In genomic region chr10:68470300-68470699, GRCh38 we compare ENCODE assay signal across 13 cellular contexts. TPM values are rescaled to one million over a fixed set of nuclear protein-coding genes. Genes with fewer than 3 reads are reported as not detected.
DNase-seq lines count a peak whose midpoint lies in the region; ATAC-seq, FAIRE-seq and TF ChIP-seq lines count a peak whose summit lies in the region.
"Had no signal": no experiment of that assay in that cellular context is flagged by ENCODE, and none has a peak within 500 bp of the region (broad histone marks: within the 10 kb centered on the region; RNA-seq: fewer than 3 reads in every experiment).

No MANE protein-coding gene starts in this region.

- TF ChIP-seq POLR2A in HepG2 (IDR thresholded peaks at IDR 0.05; ENCODE audit: insufficient read depth in 1 of 2, low read depth in 2 of 2, low read length in 2 of 2) (no peak), right lobe of liver (IDR thresholded peaks at IDR 0.05) (no peak)

- H4K20me1 ChIP-seq in HepG2 (ENCODE audit: insufficient read depth, low read length), result no peaks in the 10 kb centered on the region

- H3K27me3 Mint-ChIP-seq in glutamatergic neuron (ENCODE audit: unreplicated experiment) (peaks cover 7% of the 10 kb centered on the region), type B pancreatic cell (no peaks in the 10 kb centered on the region)

- TF ChIP-seq EP300 in HepG2 (IDR thresholded peaks at IDR 0.05; ENCODE audit: low read depth in 2 of 2, low read length in 2 of 2), result no peak
- TF ChIP-seq EP300 in HepG2 (CRISPR knock-in tag; IDR thresholded peaks at IDR 0.05; ENCODE audit: borderline replicate concordance), result no peak

- TF ChIP-seq RAD21 in HepG2 (CRISPR knock-in tag; IDR thresholded peaks at IDR 0.05), result no peak

- H3K27ac Mint-ChIP-seq in glutamatergic neuron (ENCODE audit: unreplicated experiment) (no peak overlapping the region), type B pancreatic cell (no peak overlapping the region)

- H3K4me1 Mint-ChIP-seq in glutamatergic neuron (ENCODE audit: low read depth, unreplicated experiment) (peaks cover 7% of the 10 kb centered on the region), type B pancreatic cell (ENCODE audit: unreplicated experiment) (peaks cover 22% of the 10 kb centered on the region)

- TF ChIP-seq CTCF in HepG2 (CRISPR knock-in tag; IDR thresholded peaks at IDR 0.05) (no peak), right lobe of liver (IDR thresholded peaks at IDR 0.05) (no peak), glutamatergic neuron (IDR thresholded peaks at IDR 0.05; ENCODE audit: partially characterized antibody, unreplicated experiment) (no peak), type B pancreatic cell (conservative IDR thresholded peaks at IDR 0.05) (no peak)

- intact Hi-C loops in HepG2 (cut with micrococcal nuclease; ENCODE audit: unreplicated experiment), result loop anchor here (5.0 kb wide), 1 partner anchor 92 kb away; the partner anchor contains the start of gene TET1
- intact Hi-C loops in right lobe of liver (cut with DNase I), result no loop called here

- BruUV-seq in HepG2 (replicated peaks; lab: Mats Ljungman, UMichigan), result no TSS peak

- H2AFZ ChIP-seq in HepG2 (ENCODE audit: low read length), result no peak overlapping the region

- H3K4me2 ChIP-seq in HepG2 (ENCODE audit: low read depth, low read length), result peak overlapping the region; percentile 69

- H3K4me1 ChIP-seq in HepG2 (ENCODE audit: insufficient read depth, low read length) (peaks cover 17% of the 10 kb centered on the region), right lobe of liver (peaks cover 0 to 8% (median 3%) of the 10 kb centered on the region in 4 donors)

- POLR2A ChIA-PET in HepG2 (lab: Yijun Ruan, JAX), result no interaction called here

- H3K9ac ChIP-seq in HepG2 (ENCODE audit: insufficient read depth, low read depth, low read length) (peak overlapping the region; percentile 71), SK-N-MC (ENCODE audit: insufficient read length) (peak overlapping the region; percentile 93)

- H3K9me3 ChIP-seq in HepG2 (ENCODE audit: low read length) (no peaks in the 10 kb centered on the region), right lobe of liver (no peaks in the 10 kb centered on the region), SK-N-MC (ENCODE audit: low read depth, low read length) (no peaks in the 10 kb centered on the region)

- H3K27ac ChIP-seq in HepG2 (ENCODE audit: extremely low read length, insufficient read depth, low read length), result no peak overlapping the region
- no peak overlapping the region for H3K27ac ChIP-seq in right lobe of liver
- no peak overlapping the region for H3K27ac ChIP-seq in SK-N-MC

- peaks cover 20% of the 10 kb centered on the region for H3K79me2 ChIP-seq in HepG2 (ENCODE audit: insufficient read depth, low read length)

- H3K4me3 ChIP-seq in HepG2 (replicated peaks in 1 of 3; ENCODE audit: insufficient read depth in 1 of 3, low read depth in 2 of 3, low read length in 3 of 3), result peak overlapping the region; percentile 80 to 84 (median 83)
- H3K4me3 ChIP-seq in right lobe of liver, result no peak overlapping the region
- H3K4me3 ChIP-seq in SK-N-MC, result peak overlapping the region; percentile 91

- in situ Hi-C loops in HepG2 (cut with HindIII; ENCODE audit: extremely low pct_ligation_motif_present, low pct_unique_long_range_greater_than_20kb), result no loop called here

- H3K36me3 ChIP-seq in HepG2 (replicated peaks in 1 of 2; ENCODE audit: control insufficient read depth in 1 of 2, insufficient read depth in 2 of 2, low read length in 2 of 2) (peaks cover 2 to 23% of the 10 kb centered on the region in 2 experiments; a peak in 2 of 5 replicates), right lobe of liver (peaks cover 0 to 8% (median 0%) of the 10 kb centered on the region in 4 donors), SK-N-MC (ENCODE audit: insufficient read depth, low read length) (peaks cover 26% of the 10 kb centered on the region; the same call in 1 of the 2 replicates)

- H3K4me3 Mint-ChIP-seq in glutamatergic neuron (ENCODE audit: unreplicated experiment) (peak overlapping the region; percentile 98), type B pancreatic cell (peak overlapping the region; percentile 97)

- CTCF ChIA-PET in HepG2 (lab: Yijun Ruan, JAX; ENCODE audit: low intra/inter-chr PET ratio, low total read pairs), result no interaction called here

- ATAC-seq in HepG2 (no peak), right lobe of liver (no peak)
- ATAC-seq: left ventricle myocardium superior had no signal

- 61% methylated on average over 6 of the region's 6 CpGs for WGBS in HepG2 (ENCODE audit: low lambda C conversion rate)
- 56% methylated on average over 6 of the region's 6 CpGs for WGBS in right lobe of liver (ENCODE audit: insufficient coverage, low coverage, low lambda C conversion rate, missing lambda C conversion rate)

- no peak for FAIRE-seq in HepG2 (lab: Jason Lieb, UNC)
- FAIRE-seq: G401.6 had no signal

- H3K36me3 Mint-ChIP-seq in glutamatergic neuron (ENCODE audit: unreplicated experiment) (no peaks in the 10 kb centered on the region), type B pancreatic cell (peaks cover 6% of the 10 kb centered on the region)

- peaks cover 2% of the 10 kb centered on the region for H3K9me3 Mint-ChIP-seq in glutamatergic neuron (ENCODE audit: unreplicated experiment)
- H3K9me3 Mint-ChIP-seq in type B pancreatic cell, result no peaks in the 10 kb centered on the region

- H3K27me3 ChIP-seq in HepG2 (ENCODE audit: control insufficient read depth in 1 of 2, insufficient read depth in 2 of 2, low read length in 2 of 2), result no peaks in the 10 kb centered on the region
- H3K27me3 ChIP-seq in right lobe of liver, result no peaks in the 10 kb centered on the region

- DNase-seq in HepG2 (ENCODE audit: low spot score) (no peak), right lobe of liver (no peak), SK-N-MC (ENCODE audit: low read depth, low spot score) (no peak), glutamatergic neuron (no peak), type B pancreatic cell (ENCODE audit: extremely low spot score, unreplicated experiment) (no peak), cerebellum (ENCODE audit: low spot score) (no peak), pons (ENCODE audit: low spot score) (no peak), MV-4-11 (lab: John Stamatoyannopoulos, UW) (no peak)
- DNase-seq: anterior cingulate cortex; KG1; left ventricle myocardium superior; stimulated activated CD4-positive, alpha-beta T cell treated with anti-CD3 and anti-CD28 coated beads, Interleukin-2, amount 100 ng/mL, for 24 hours had no signal

RNA-seq across cellular contexts. Expression of gene DNA2, which starts 1.5 kb away (rescaled TPM):
- 27.3 and 34.6 TPM in 2 replicates for total RNA-seq in HepG2 (2016; rRNA removed; fragmentation: Illumina TruSeq; extraction: Trizol)
- 48.8 and 50.9 TPM in 2 replicates for total RNA-seq in HepG2 (2016; cell fraction: cytosol; rRNA removed; fragmentation: Illumina TruSeq; extraction: Trizol; ENCODE audit: low read depth)
- 24.8 and 29.9 TPM in 2 replicates for total RNA-seq in HepG2 (2016; cell fraction: insoluble cytoplasmic fraction; rRNA removed; fragmentation: Illumina TruSeq; extraction: Trizol)
- 23.3 and 30.7 TPM in 2 replicates for total RNA-seq in HepG2 (2016; cell fraction: membrane; rRNA removed; fragmentation: Illumina TruSeq; extraction: Trizol)
- 26.5 and 27.7 TPM in 2 replicates for total RNA-seq in HepG2 (2016; cell fraction: nucleus; rRNA removed; fragmentation: Illumina TruSeq; extraction: Trizol)
- 3.3 and 4.8 TPM in 2 replicates for polyA plus RNA-seq in HepG2 (2011; rRNA removed)
- polyA plus RNA-seq in HepG2 (2011; cell fraction: cytosol; rRNA removed), result 1.5 and 2.0 TPM in 2 replicates
- polyA plus RNA-seq in HepG2 (2011; cell fraction: nucleus; rRNA removed), result 4.2 and 6.5 TPM in 2 replicates
- polyA plus RNA-seq in HepG2 (2012), result 2.7 and 5.2 TPM in 2 replicates
- 0.80 and 1.0 TPM in 2 replicates for polyA plus RNA-seq in HepG2 (2016; cell fraction: cytosol; fragmentation: Illumina TruSeq; extraction: Trizol; ENCODE audit: low read depth)
- 17.5 and 17.6 TPM in 2 replicates for polyA plus RNA-seq in HepG2 (2016; cell fraction: insoluble cytoplasmic fraction; fragmentation: Illumina TruSeq; extraction: Trizol; ENCODE audit: low read depth)
- 1.9 and 3.0 TPM in 2 replicates for polyA plus RNA-seq in HepG2 (2016; cell fraction: membrane; fragmentation: Illumina TruSeq; extraction: Trizol; ENCODE audit: low read depth)
- 24.2 and 24.3 TPM in 2 replicates for polyA plus RNA-seq in HepG2 (2016; cell fraction: nucleus; fragmentation: Illumina TruSeq; extraction: Trizol; ENCODE audit: insufficient read depth, low read depth)
- 1.7 and 3.5 TPM in 2 replicates for polyA minus RNA-seq in HepG2 (2011; rRNA and poly(A)+ RNA removed; ENCODE audit: low replicate concordance)
- polyA minus RNA-seq in HepG2 (2011; cell fraction: cytosol; rRNA and poly(A)+ RNA removed), result 3.5 and 4.4 TPM in 2 replicates
- polyA minus RNA-seq in HepG2 (2011; cell fraction: nucleus; rRNA and poly(A)+ RNA removed), result 13.1 and 13.6 TPM in 2 replicates
- 10 to 100 TPM in 1 of 6 experiments, 1 to 10 TPM in 5; 2.6 to 18.9 (median 3.8) TPM for total RNA-seq in right lobe of liver
- total RNA-seq in glutamatergic neuron (ENCODE audit: unreplicated experiment), result 9.9 TPM
- 10.7 and 27.6 TPM in 2 replicates for total RNA-seq in type B pancreatic cell (ENCODE audit: low replicate concordance)
- total RNA-seq in cerebellum, result 30.8 TPM

RNA-seq across cellular contexts. Expression of gene SLC25A16, which starts 57.0 kb away (rescaled TPM):
- total RNA-seq in HepG2 (2016; rRNA removed; fragmentation: Illumina TruSeq; extraction: Trizol) (13.9 and 15.5 TPM in 2 replicates), right lobe of liver (10 to 100 TPM; 13.9 to 36.9 (median 23.2) TPM), glutamatergic neuron (ENCODE audit: unreplicated experiment) (30.7 TPM), type B pancreatic cell (ENCODE audit: low replicate concordance) (26.1 and 28.6 TPM in 2 replicates), cerebellum (27.1 TPM)
- total RNA-seq in HepG2 (2016; cell fraction: cytosol; rRNA removed; fragmentation: Illumina TruSeq; extraction: Trizol; ENCODE audit: low read depth), result 42.6 and 46.8 TPM in 2 replicates
- total RNA-seq in HepG2 (2016; cell fraction: insoluble cytoplasmic fraction; rRNA removed; fragmentation: Illumina TruSeq; extraction: Trizol), result 11.2 and 13.5 TPM in 2 replicates
- 15.6 and 17.9 TPM in 2 replicates for total RNA-seq in HepG2 (2016; cell fraction: membrane; rRNA removed; fragmentation: Illumina TruSeq; extraction: Trizol)
- total RNA-seq in HepG2 (2016; cell fraction: nucleus; rRNA removed; fragmentation: Illumina TruSeq; extraction: Trizol), result 17.7 and 19.1 TPM in 2 replicates
- 7.8 and 9.9 TPM in 2 replicates for polyA plus RNA-seq in HepG2 (2011; rRNA removed)
- 2.4 and 3.5 TPM in 2 replicates for polyA plus RNA-seq in HepG2 (2011; cell fraction: cytosol; rRNA removed)
- polyA plus RNA-seq in HepG2 (2011; cell fraction: nucleus; rRNA removed), result 11.1 and 15.8 TPM in 2 replicates
- 5.6 and 8.4 TPM in 2 replicates for polyA plus RNA-seq in HepG2 (2012)
- polyA plus RNA-seq in HepG2 (2016; cell fraction: cytosol; fragmentation: Illumina TruSeq; extraction: Trizol; ENCODE audit: low read depth), result 4.3 and 4.4 TPM in 2 replicates
- polyA plus RNA-seq in HepG2 (2016; cell fraction: insoluble cytoplasmic fraction; fragmentation: Illumina TruSeq; extraction: Trizol; ENCODE audit: low read depth), result 8.9 and 9.4 TPM in 2 replicates
- 7.3 TPM in 2 replicates for polyA plus RNA-seq in HepG2 (2016; cell fraction: membrane; fragmentation: Illumina TruSeq; extraction: Trizol; ENCODE audit: low read depth)
- 35.4 and 42.3 TPM in 2 replicates for polyA plus RNA-seq in HepG2 (2016; cell fraction: nucleus; fragmentation: Illumina TruSeq; extraction: Trizol; ENCODE audit: insufficient read depth, low read depth)
- polyA minus RNA-seq in HepG2 (2011; rRNA and poly(A)+ RNA removed; ENCODE audit: low replicate concordance), result 12.3 and 16.9 TPM in 2 replicates
- 6.4 and 9.0 TPM in 2 replicates for polyA minus RNA-seq in HepG2 (2011; cell fraction: cytosol; rRNA and poly(A)+ RNA removed)
- 9.4 and 17.0 TPM in 2 replicates for polyA minus RNA-seq in HepG2 (2011; cell fraction: nucleus; rRNA and poly(A)+ RNA removed)

Comparison
In these comparisons a context has a peak if more than half of its experiments do, and no peak if none do; other contexts are left out.
1. H3K4me3 ChIP-seq: peak in HepG2 (3 of 3) and SK-N-MC (single experiment); none in right lobe of liver (0 of 3).